16 cellular contexts compared by ENCODE assay signal in genomic region chr12:101781834-101782543, GRCh38. TPM values are rescaled to one million over a fixed set of nuclear protein-coding genes. Genes with fewer than 3 reads are reported as not detected.
DNase-seq lines count a peak whose midpoint lies in the region; ATAC-seq and TF ChIP-seq lines count a peak whose summit lies in the region.
"Had no signal": no experiment of that assay in that cellular context is flagged by ENCODE, and none has a peak within 500 bp of the region (broad histone marks: within the 10 kb centered on the region; RNA-seq: fewer than 3 reads in every experiment).

No MANE protein-coding gene starts in this region.

- intact Hi-C loops in activated CD4-positive, alpha-beta memory T cell treated with anti-CD3 and anti-CD28 coated beads for 36 hours (cut with micrococcal nuclease) = loop anchor here (1.0 to 2.0 kb wide), 3 partner anchors 11 to 49 kb away; partner anchors contain the start of gene GNPTAB

- no peaks in the 10 kb centered on the region for H3K27me3 Mint-ChIP-seq in activated T-cell treated with anti-CD3 and anti-CD28 coated beads, Interleukin-2, amount 50 U/mL, for 72 hours (ENCODE audit: low read depth)
- no peaks in the 10 kb centered on the region for H3K27me3 Mint-ChIP-seq in activated CD4-positive, alpha-beta memory T cell treated with anti-CD3 and anti-CD28 coated beads for 36 hours
- H3K27me3 Mint-ChIP-seq: IgD-negative memory B cell had no signal

- CTCF ChIA-PET in activated CD4-positive, alpha-beta memory T cell treated with anti-CD3 and anti-CD28 coated beads for 36 hours (lab: Charles Lee) = interaction anchor here (0.7 to 3.7 kb wide), 5 partner anchors 8 to 58 kb away, joined by 3 to 42 read pairs (median 4); partner anchors contain the start of gene GNPTAB

- POLR2A ChIA-PET in activated CD4-positive, alpha-beta memory T cell treated with anti-CD3 and anti-CD28 coated beads for 36 hours (lab: Charles Lee) = interaction anchor here (1.6 kb wide), 1 partner anchor 12 kb away, joined by 7 read pairs; no protein-coding TSS in a partner anchor

- H3K27ac Mint-ChIP-seq in activated T-cell treated with anti-CD3 and anti-CD28 coated beads, Interleukin-2, amount 50 U/mL, for 72 hours = peak overlapping the region; percentile 78
- H3K27ac Mint-ChIP-seq in activated CD4-positive, alpha-beta memory T cell treated with anti-CD3 and anti-CD28 coated beads for 36 hours = peak overlapping the region; percentile 64

- peaks cover 35% of the 10 kb centered on the region for H3K4me1 Mint-ChIP-seq in activated T-cell treated with anti-CD3 and anti-CD28 coated beads, Interleukin-2, amount 50 U/mL, for 72 hours (ENCODE audit: low read depth)
- H3K4me1 Mint-ChIP-seq in activated CD4-positive, alpha-beta memory T cell treated with anti-CD3 and anti-CD28 coated beads for 36 hours (ENCODE audit: low read depth) = peaks cover 22% of the 10 kb centered on the region

- H3K4me3 Mint-ChIP-seq in activated T-cell treated with anti-CD3 and anti-CD28 coated beads, Interleukin-2, amount 50 U/mL, for 72 hours = peak overlapping the region; percentile 46 to 64
- no peak overlapping the region for H3K4me3 Mint-ChIP-seq in activated CD4-positive, alpha-beta memory T cell treated with anti-CD3 and anti-CD28 coated beads for 36 hours
- H3K4me3 Mint-ChIP-seq: IgD-negative memory B cell had no signal

- ATAC-seq in activated T-cell treated with anti-CD3 and anti-CD28 coated beads, Interleukin-2, amount 50 U/mL, for 72 hours (replicated peaks in 1 of 2) = peak; percentile 75 to 77
- ATAC-seq: pancreas had no signal

- no peaks in the 10 kb centered on the region for H3K9me3 Mint-ChIP-seq in activated T-cell treated with anti-CD3 and anti-CD28 coated beads, Interleukin-2, amount 50 U/mL, for 72 hours
- H3K9me3 Mint-ChIP-seq in activated CD4-positive, alpha-beta memory T cell treated with anti-CD3 and anti-CD28 coated beads for 36 hours = no peaks in the 10 kb centered on the region
- H3K9me3 Mint-ChIP-seq: IgD-negative memory B cell had no signal

- peaks cover 2 to 10% of the 10 kb centered on the region in 2 donors for H3K36me3 Mint-ChIP-seq in activated T-cell treated with anti-CD3 and anti-CD28 coated beads, Interleukin-2, amount 50 U/mL, for 72 hours (ENCODE audit: insufficient read depth in 2 of 2)
- H3K36me3 Mint-ChIP-seq in activated CD4-positive, alpha-beta memory T cell treated with anti-CD3 and anti-CD28 coated beads for 36 hours = peaks cover 4% of the 10 kb centered on the region

- peak in 1 of 2 donors; percentile 28 for DNase-seq in activated T-cell treated with anti-CD3 and anti-CD28 coated beads, Interleukin-2, amount 50 U/mL, for 72 hours
- no peak for DNase-seq in activated T-cell treated with anti-CD3 and anti-CD28 coated beads, Interleukin-2, amount 50 U/mL, for 1 hour
- peak; percentile 22 for DNase-seq in activated CD4-positive, alpha-beta memory T cell treated with anti-CD3 and anti-CD28 coated beads for 36 hours
- DNase-seq in fibroblast of peridontal ligament (ENCODE audit: extremely low read depth) (peak; percentile 54), GM10266 (ENCODE audit: extremely low spot score) (no peak), NCI-H1048 (lab: John Stamatoyannopoulos, UW) (no peak), mucosa of gallbladder (ENCODE audit: low spot score) (no peak), NK-92 (lab: John Stamatoyannopoulos, UW; ENCODE audit: unreplicated experiment) (no peak)
- DNase-seq: ACHN; activated CD8-positive, alpha-beta memory T cell treated with anti-CD3 and anti-CD28 coated beads, Interleukin-2, amount 50 U/mL, for 4 hours; DMS79; NCI-H1436 treated with DMSO at 0.1 percent for 48 hours; NCI-H69; pancreas had no signal

- no peak for TF ChIP-seq CTCF in GM10266 (IDR thresholded peaks at IDR 0.05; ENCODE audit: control insufficient read depth, insufficient read depth, low read depth, missing control alignments)

RNA-seq across cellular contexts. Expression of gene SYCP3, which starts 42.7 kb away (rescaled TPM):
- total RNA-seq in activated T-cell treated with anti-CD3 and anti-CD28 coated beads, Interleukin-2, amount 50 U/mL, for 72 hours = under 1 TPM; 0.30 to 0.91 TPM
- total RNA-seq in activated CD4-positive, alpha-beta memory T cell treated with anti-CD3 and anti-CD28 coated beads for 36 hours = under 1 TPM in 1 of 2 experiments, not detected in 1; 0.07 TPM
- total RNA-seq in mucosa of gallbladder = 0.32 TPM
- total RNA-seq: ureter had no signal

RNA-seq across cellular contexts. Expression of gene GNPTAB, which starts 48.8 kb away (rescaled TPM):
- 10 to 100 TPM; 32.3 to 44.3 TPM for total RNA-seq in activated T-cell treated with anti-CD3 and anti-CD28 coated beads, Interleukin-2, amount 50 U/mL, for 72 hours
- 10 to 100 TPM; 19.6 to 20.2 TPM for total RNA-seq in activated CD4-positive, alpha-beta memory T cell treated with anti-CD3 and anti-CD28 coated beads for 36 hours
- 42.0 TPM for total RNA-seq in mucosa of gallbladder

Comparison
In these comparisons a context has a peak if more than half of its experiments do, and no peak if none do; other contexts are left out.
1. DNase-seq: peak in activated CD4-positive, alpha-beta memory T cell treated with anti-CD3 and anti-CD28 coated beads for 36 hours (single experiment) and fibroblast of peridontal ligament (single experiment); none in activated T-cell treated with anti-CD3 and anti-CD28 coated beads, Interleukin-2, amount 50 U/mL, for 1 hour (single experiment), GM10266 (single experiment), NCI-H1048 (single experiment), mucosa of gallbladder (single experiment) and NK-92 (single experiment).